In the genomic region with DNA sequence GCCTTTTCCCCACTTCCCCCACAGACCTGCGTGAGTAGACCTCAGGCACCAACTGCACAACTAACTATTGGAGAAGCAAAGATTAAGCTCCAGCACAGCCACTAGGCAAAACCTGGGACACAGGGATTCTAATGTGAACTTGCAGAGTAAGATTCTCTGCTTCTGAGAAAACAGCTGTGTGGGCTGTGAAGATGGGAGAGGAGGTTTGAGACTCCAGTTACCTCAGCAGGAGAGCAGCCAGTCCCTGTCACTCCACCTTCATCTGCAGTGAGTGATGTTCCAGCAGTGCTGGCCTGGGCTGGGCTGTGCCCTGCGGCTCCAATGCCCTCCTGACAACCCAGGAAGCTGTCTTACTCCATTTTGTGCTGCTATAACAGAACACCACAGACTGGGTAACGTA, we compare ENCODE assay signal across 26 cellular contexts.
"Had no signal": no experiment of that assay in that cellular context is flagged by ENCODE, and none has a peak within 500 bp of the region (broad histone marks: within the 10 kb centered on the region; RNA-seq: fewer than 3 reads in every experiment).

No MANE protein-coding gene starts in this region.

- H3K4me1 ChIP-seq: esophagus squamous epithelium, heart right ventricle, lower lobe of right lung, prostate gland, stomach, thyroid gland had no signal

- H3K27me3 ChIP-seq: esophagus squamous epithelium, heart right ventricle, stomach, thyroid gland had no signal

- FAIRE-seq: endometrium had no signal

- H3K9me3 ChIP-seq: esophagus squamous epithelium, heart right ventricle, lower lobe of right lung, prostate gland, stomach, thyroid gland had no signal

- H3K4me3 ChIP-seq: esophagus squamous epithelium, heart right ventricle, lower lobe of right lung, prostate gland, skin epidermis, stomach, thyroid gland had no signal

- H3K27ac ChIP-seq: esophagus squamous epithelium, heart right ventricle, lower lobe of right lung, prostate gland, skin epidermis, stomach, thyroid gland had no signal

- H3K36me3 ChIP-seq: esophagus squamous epithelium, heart right ventricle, lower lobe of right lung, prostate gland, stomach, thyroid gland had no signal

- DNase-seq: cortex of kidney; effector memory CD8-positive, alpha-beta T cell; erythroblast; esophagus squamous epithelium; foreskin melanocyte; glutamatergic neuron; heart right ventricle; hippocampal formation; immature natural killer cell; islet precursor cell; kidney glomerular epithelial cell; left colon; left ventricle myocardium superior; lower lobe of right lung; natural killer cell; right cardiac atrium; stimulated activated CD4-positive, alpha-beta T cell treated with anti-CD3 and anti-CD28 coated beads, Interleukin-15, amount 100 ng/mL, for 24 hours; stimulated activated CD4-positive, alpha-beta T cell treated with anti-CD3 and anti-CD28 coated beads, Interleukin-4, amount 100 ng/mL, for 1 hour; stimulated activated CD8-positive, alpha-beta memory T cell treated with anti-CD3 and anti-CD28 coated beads, Interleukin-4, amount 100 ng/mL, for 48 hours; stimulated activated naive CD4-positive, alpha-beta T cell treated with Interleukin-2 at 50 U/mL for 16 hours; stomach; thyroid gland; trophoblast cell had no signal

- ATAC-seq: effector memory CD8-positive, alpha-beta T cell; heart right ventricle; left colon; left ventricle myocardium superior; lower lobe of right lung; natural killer cell; right cardiac atrium had no signal
